In the genomic region with DNA sequence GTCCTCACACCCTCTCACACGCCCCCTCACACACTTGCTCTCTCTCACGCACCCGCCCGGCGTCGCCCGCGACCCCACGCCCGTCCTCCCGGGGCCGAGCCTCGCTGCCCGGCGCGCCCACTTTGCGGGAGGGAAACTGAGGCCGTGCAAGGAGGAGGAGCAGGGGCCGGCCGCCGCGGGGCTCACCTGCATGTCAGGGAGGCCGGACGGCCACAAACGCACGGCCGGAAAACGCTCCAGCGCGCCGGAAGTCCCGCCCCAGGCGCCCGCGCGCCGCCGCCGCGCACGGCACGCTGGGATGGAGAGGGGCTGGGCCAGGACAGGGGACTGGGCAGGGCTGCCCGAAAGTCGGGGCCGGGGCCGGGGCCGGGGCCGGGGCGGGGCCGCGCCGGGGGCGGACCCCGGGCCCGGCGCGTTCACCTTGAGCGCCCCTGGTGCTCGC, we compare ENCODE assay signal across 8 cellular contexts. TPM values are rescaled to one million over a fixed set of nuclear protein-coding genes. Genes with fewer than 3 reads are reported as not detected.
DNase-seq lines count a peak whose midpoint lies in the region; ATAC-seq and TF ChIP-seq lines count a peak whose summit lies in the region.

Gene CHID1 (minus strand): TSS at position 222 of the 442 bp plus-strand sequence. CDS start 5,994 bp downstream, outside the sequence.

- H3K9me3 Mint-ChIP-seq in CD4-positive, alpha-beta T cell = no peaks in the 10 kb centered on the region
- no peaks in the 10 kb centered on the region for H3K9me3 Mint-ChIP-seq in activated CD8-positive, alpha-beta memory T cell treated with anti-CD3 and anti-CD28 coated beads, Interleukin-2, amount 10 ng/mL, durations not matched to agents 7 days and 5 days (ENCODE audit: low read depth)
- no peaks in the 10 kb centered on the region for H3K9me3 Mint-ChIP-seq in mesothelial cell of epicardium

- peak within 1 kb of the TSS; percentile 95 for H3K4me3 Mint-ChIP-seq in CD4-positive, alpha-beta T cell
- peak within 1 kb of the TSS; percentile 94 for H3K4me3 Mint-ChIP-seq in activated CD8-positive, alpha-beta memory T cell treated with anti-CD3 and anti-CD28 coated beads, Interleukin-2, amount 10 ng/mL, durations not matched to agents 7 days and 5 days
- peak within 1 kb of the TSS; percentile 92 for H3K4me3 Mint-ChIP-seq in mesothelial cell of epicardium

- CTCF ChIA-PET in CD4-positive, alpha-beta T cell (lab: Charles Lee) = interaction anchor here (0.7 to 1.6 kb wide), 2 partner anchors 10 to 14 kb away, joined by 3 to 5 read pairs; no protein-coding TSS in a partner anchor
- CTCF ChIA-PET in activated CD8-positive, alpha-beta memory T cell treated with anti-CD3 and anti-CD28 coated beads, Interleukin-2, amount 10 ng/mL, durations not matched to agents 7 days and 5 days (lab: Charles Lee) = interaction anchor here (1.0 to 2.8 kb wide), 5 partner anchors 11 to 140 kb away, joined by 3 to 16 read pairs (median 7); partner anchors contain the start of gene AP2A2

- ATAC-seq in CD4-positive, alpha-beta T cell (ENCODE audit: poor library complexity) = peak; percentile 93
- peak; percentile 93 for ATAC-seq in GM19463 (IDR thresholded peaks at IDR 0.05; ENCODE audit: unreplicated experiment)
- peak; percentile 95 for ATAC-seq in activated CD8-positive, alpha-beta memory T cell treated with anti-CD3 and anti-CD28 coated beads, Interleukin-2, amount 10 ng/mL, durations not matched to agents 7 days and 5 days

- peaks cover 3% of the 10 kb centered on the region for H3K36me3 Mint-ChIP-seq in CD4-positive, alpha-beta T cell (ENCODE audit: low read depth)
- peaks cover 2% of the 10 kb centered on the region for H3K36me3 Mint-ChIP-seq in activated CD8-positive, alpha-beta memory T cell treated with anti-CD3 and anti-CD28 coated beads, Interleukin-2, amount 10 ng/mL, durations not matched to agents 7 days and 5 days
- peaks cover 5% of the 10 kb centered on the region for H3K36me3 Mint-ChIP-seq in mesothelial cell of epicardium

- intact Hi-C loops in CD4-positive, alpha-beta T cell (cut with DNase I, micrococcal nuclease) = loop anchor here in 1 of 2 experiments (1.0 kb wide), 1 partner anchor 15 kb away; the partner anchor contains the start of gene AP2A2

- H3K9me3 ChIP-seq in CD4-positive, alpha-beta T cell (ENCODE audit: control insufficient read depth, low read length) = no peaks in the 10 kb centered on the region

- no peaks in the 10 kb centered on the region for H3K27me3 ChIP-seq in CD4-positive, alpha-beta T cell (ENCODE audit: control insufficient read depth, insufficient read depth, low read length)

- no peak for TF ChIP-seq CTCF in CD4-positive, alpha-beta T cell (IDR thresholded peaks at IDR 0.05)
- no peak for TF ChIP-seq CTCF in mesothelial cell of epicardium (IDR thresholded peaks at IDR 0.05; ENCODE audit: unreplicated experiment)

- no peak within 1 kb of the TSS for H3K27ac ChIP-seq in CD4-positive, alpha-beta T cell (ENCODE audit: low read depth, low read length)

- H3K4me1 Mint-ChIP-seq in CD4-positive, alpha-beta T cell (ENCODE audit: low read depth) = peaks cover 14% of the 10 kb centered on the region
- peaks cover 22% of the 10 kb centered on the region for H3K4me1 Mint-ChIP-seq in activated CD8-positive, alpha-beta memory T cell treated with anti-CD3 and anti-CD28 coated beads, Interleukin-2, amount 10 ng/mL, durations not matched to agents 7 days and 5 days
- H3K4me1 Mint-ChIP-seq in mesothelial cell of epicardium = peaks cover 12% of the 10 kb centered on the region

- in situ Hi-C loops in endometrial microvascular endothelial cells (cut with HindIII; ENCODE audit: inconsistent ontology term, low pct_unique_long_range_greater_than_20kb, low sequenced_read_pairs) = loop anchor here (25.0 kb wide), 1 partner anchor 152 kb away; the partner anchor contains the start of gene MUC2

- peak within 1 kb of the TSS; percentile 62 for H3K27ac Mint-ChIP-seq in CD4-positive, alpha-beta T cell
- peak within 1 kb of the TSS; percentile 83 for H3K27ac Mint-ChIP-seq in activated CD8-positive, alpha-beta memory T cell treated with anti-CD3 and anti-CD28 coated beads, Interleukin-2, amount 10 ng/mL, durations not matched to agents 7 days and 5 days
- H3K27ac Mint-ChIP-seq in mesothelial cell of epicardium = peak within 1 kb of the TSS; percentile 90

- H3K27me3 Mint-ChIP-seq in CD4-positive, alpha-beta T cell = no peaks in the 10 kb centered on the region
- no peaks in the 10 kb centered on the region for H3K27me3 Mint-ChIP-seq in activated CD8-positive, alpha-beta memory T cell treated with anti-CD3 and anti-CD28 coated beads, Interleukin-2, amount 10 ng/mL, durations not matched to agents 7 days and 5 days
- no peaks in the 10 kb centered on the region for H3K27me3 Mint-ChIP-seq in mesothelial cell of epicardium (ENCODE audit: low read depth)

- POLR2A ChIA-PET in CD4-positive, alpha-beta T cell (lab: Charles Lee) = interaction anchor here (1.3 to 1.9 kb wide), 3 partner anchors 10 to 29 kb away, joined by 3 to 10 read pairs (median 3); no protein-coding TSS in a partner anchor

- DNase-seq in CD4-positive, alpha-beta T cell = peak; percentile 62 to 87 (median 74)
- DNase-seq in HPDE6-E6E7 (ENCODE audit: extremely low spot score) = peak; percentile 90
- DNase-seq in NOMO-1 treated with DMSO at 0.1 percent for 48 hours (lab: John Stamatoyannopoulos, UW; ENCODE audit: unreplicated experiment) = peak; percentile 80
- DNase-seq in activated CD8-positive, alpha-beta memory T cell treated with anti-CD3 and anti-CD28 coated beads, Interleukin-2, amount 10 ng/mL, durations not matched to agents 7 days and 5 days = peak; percentile 89
- peak; percentile 62 to 82 for DNase-seq in mesothelial cell of epicardium (ENCODE audit: low spot score in 2 of 2, unreplicated experiment in 2 of 2)
- peak; percentile 83 to 88 for DNase-seq in stimulated activated CD8-positive, alpha-beta memory T cell treated with anti-CD3 and anti-CD28 coated beads, Interleukin-15, amount 100 ng/mL, for 48 hours (ENCODE audit: low read depth in 2 of 2)

RNA-seq across cellular contexts. Expression of gene CHID1, which starts in this region (rescaled TPM):
- total RNA-seq in CD4-positive, alpha-beta T cell = 10 to 100 TPM; 17.1 to 22.8 TPM
- total RNA-seq in activated CD8-positive, alpha-beta memory T cell treated with anti-CD3 and anti-CD28 coated beads, Interleukin-2, amount 10 ng/mL, durations not matched to agents 7 days and 5 days = 10 to 100 TPM; 46.8 to 59.4 TPM
- total RNA-seq in endometrial microvascular endothelial cells (ENCODE audit: inconsistent ontology term) = 156 TPM
- 88.3 to 95.9 TPM (median 95.4 TPM) in 3 replicates for total RNA-seq in mesothelial cell of epicardium
